In the genomic region with DNA sequence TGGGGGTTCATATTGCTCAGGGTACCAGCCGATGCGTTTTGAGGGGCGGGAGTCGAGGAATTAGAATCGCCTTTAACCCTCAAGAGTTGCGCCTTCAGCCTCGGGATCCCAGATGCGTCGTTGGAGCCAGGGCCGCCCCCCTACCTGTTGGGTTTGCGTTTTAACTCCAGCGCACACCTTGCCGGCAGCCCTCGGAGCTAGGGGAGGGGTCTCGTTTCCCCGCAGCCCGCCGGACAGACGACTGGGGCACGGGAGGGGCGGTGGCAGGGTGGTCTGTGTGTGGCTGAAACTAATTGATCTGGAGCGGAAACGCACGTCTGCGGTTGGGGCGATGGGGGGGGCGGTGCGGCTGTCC, we compare ENCODE assay signal across 10 cellular contexts. TPM values are rescaled to one million over a fixed set of nuclear protein-coding genes. Genes with fewer than 3 reads are reported as not detected.
DNase-seq lines count a peak whose midpoint lies in the region; ATAC-seq and TF ChIP-seq lines count a peak whose summit lies in the region.
"Had no signal": no experiment of that assay in that cellular context is flagged by ENCODE, and none has a peak within 500 bp of the region (broad histone marks: within the 10 kb centered on the region; RNA-seq: fewer than 3 reads in every experiment).

No MANE protein-coding gene starts in this region.

- H3K79me1 ChIP-seq in mesenchymal stem cell (replicated peaks; ENCODE audit: low read length, poor library complexity, severe bottlenecking) = peaks cover 5% of the 10 kb centered on the region

- H3K4me2 ChIP-seq in mesenchymal stem cell (ENCODE audit: low read length, poor library complexity, severe bottlenecking) = peak overlapping the region; percentile 88
- H3K4me2 ChIP-seq: KMS-11 had no signal

- H3K18ac ChIP-seq in mesenchymal stem cell (ENCODE audit: low read depth in 1 of 2, low read length in 2 of 2) = peak overlapping the region; percentile 92 to 94

- H3K27me3 ChIP-seq in heart right ventricle (peaks cover 0 to 77% (median 14%) of the 10 kb centered on the region in 7 donors), mesenchymal stem cell (ENCODE audit: control insufficient read depth in 1 of 2, insufficient read depth in 1 of 2, low read length in 2 of 2) (peaks cover 0 to 10% of the 10 kb centered on the region in 2 experiments), prostate gland (replicated peaks; ENCODE audit: insufficient read depth) (no peaks in the 10 kb centered on the region)

- no peak overlapping the region for H3K14ac ChIP-seq in mesenchymal stem cell (ENCODE audit: low read length in 2 of 2)

- H3K27ac Mint-ChIP-seq in type B pancreatic cell = peak overlapping the region; percentile 98

- peak overlapping the region; percentile 99 for H2BK15ac ChIP-seq in mesenchymal stem cell (ENCODE audit: low read depth, poor library complexity, severe bottlenecking)

- peak overlapping the region; percentile 97 for H3K9ac ChIP-seq in mesenchymal stem cell (ENCODE audit: low read length)
- H3K9ac ChIP-seq: KMS-11 had no signal

- peak overlapping the region; percentile 99 for H2BK120ac ChIP-seq in mesenchymal stem cell (ENCODE audit: low read depth, low read length)

- DNase-seq in heart right ventricle (no peak), left cardiac atrium (no peak), choroid plexus epithelial cell (ENCODE audit: low read depth) (no peak), mesenchymal stem cell (no peak), type B pancreatic cell (ENCODE audit: extremely low spot score, unreplicated experiment) (peak; percentile 72), NCI-H1092 (lab: John Stamatoyannopoulos, UW) (no peak), prostate gland (ENCODE audit: low spot score) (no peak), NAMALWA (ENCODE audit: low spot score) (no peak)
- DNase-seq: NK-92 treated with Interleukin-12 subunit alpha and Interleukin-12 subunit beta, amount 100 ng/mL, for 24 hours had no signal

- peak overlapping the region; percentile 89 for H3K4me3 Mint-ChIP-seq in type B pancreatic cell

- peaks cover 4% of the 10 kb centered on the region for H3K36me3 Mint-ChIP-seq in type B pancreatic cell

- ATAC-seq in heart right ventricle (no peak), left cardiac atrium (no peak)

- H2AK5ac ChIP-seq in mesenchymal stem cell (ENCODE audit: low read length, severe bottlenecking) = peak overlapping the region; percentile 8

- H3K27me3 Mint-ChIP-seq in type B pancreatic cell = peaks cover 13% of the 10 kb centered on the region

- intact Hi-C loops in heart right ventricle (cut with DNase I) = loop anchor here in 5 of 10 donors (5.0 to 10.0 kb wide), 4 partner anchors 140 to 195 kb away; no protein-coding TSS in a partner anchor
- intact Hi-C loops in left cardiac atrium (cut with DNase I) = loop anchor here in 1 of 2 donors (5.0 kb wide), 1 partner anchor 140 kb away; no protein-coding TSS in a partner anchor
- intact Hi-C loops in prostate gland (cut with DNase I) = loop anchor here (10.0 kb wide), 2 partner anchors 143 to 193 kb away; no protein-coding TSS in a partner anchor

- no peak for TF ChIP-seq POLR2A in prostate gland (IDR thresholded peaks at IDR 0.05)

- peak overlapping the region; percentile 51 to 100 for H2BK12ac ChIP-seq in mesenchymal stem cell (ENCODE audit: low read length in 2 of 2)

- peak overlapping the region; percentile 85 to 97 for H3K4ac ChIP-seq in mesenchymal stem cell (ENCODE audit: low read depth in 1 of 2, low read length in 2 of 2)

- H3K9me3 ChIP-seq in heart right ventricle (no peaks in the 10 kb centered on the region), mesenchymal stem cell (ENCODE audit: control insufficient read depth, low read length) (no peaks in the 10 kb centered on the region), prostate gland (no peaks in the 10 kb centered on the region)

- no peaks in the 10 kb centered on the region for H3K9me3 Mint-ChIP-seq in type B pancreatic cell

- H4K8ac ChIP-seq in mesenchymal stem cell (ENCODE audit: low read length) = peak overlapping the region; percentile 97

- peak overlapping the region in 7 of 10 donors; percentile 74 to 95 (median 87) for H3K27ac ChIP-seq in heart right ventricle
- no peak overlapping the region for H3K27ac ChIP-seq in mesenchymal stem cell (ENCODE audit: low read length, poor library complexity, severe bottlenecking)
- H3K27ac ChIP-seq in prostate gland = no peak overlapping the region
- H3K27ac ChIP-seq: KMS-11 had no signal

- H3K4me3 ChIP-seq in heart right ventricle = peak overlapping the region in 9 of 10 donors; percentile 44 to 99 (median 81)
- peak overlapping the region; percentile 96 for H3K4me3 ChIP-seq in choroid plexus epithelial cell (ENCODE audit: low read depth, low read length)
- H3K4me3 ChIP-seq in mesenchymal stem cell (ENCODE audit: insufficient read depth in 1 of 2, low read depth in 1 of 2, low read length in 2 of 2) = peak overlapping the region; percentile 11 to 99
- H3K4me3 ChIP-seq in prostate gland = no peak overlapping the region

- no peak overlapping the region for H2AFZ ChIP-seq in mesenchymal stem cell (ENCODE audit: low read depth, low read length)

- WGBS in heart right ventricle, 2 donors = 20 to 22% methylated on average over 28 of the region's 28 CpGs
- 7% methylated on average over 27 of the region's 28 CpGs for WGBS in mesenchymal stem cell
- WGBS in prostate gland = 8% methylated on average over 22 of the region's 28 CpGs

- peaks cover 13% of the 10 kb centered on the region for H3K4me1 Mint-ChIP-seq in type B pancreatic cell (ENCODE audit: unreplicated experiment)

- H3K36me3 ChIP-seq in heart right ventricle = no peaks in the 10 kb centered on the region
- H3K36me3 ChIP-seq in mesenchymal stem cell (ENCODE audit: control insufficient read depth in 1 of 2, insufficient read depth in 2 of 2, low read depth in 1 of 2, low read length in 2 of 2) = no peaks in the 10 kb centered on the region
- no peaks in the 10 kb centered on the region for H3K36me3 ChIP-seq in prostate gland

- TF ChIP-seq CTCF in heart right ventricle (IDR thresholded peaks at IDR 0.05) (no peak), choroid plexus epithelial cell (conservative IDR thresholded peaks at IDR 0.05; ENCODE audit: low read depth, low read length) (no peak), type B pancreatic cell (conservative IDR thresholded peaks at IDR 0.05) (no peak), prostate gland (IDR thresholded peaks at IDR 0.05) (no peak)

- peak overlapping the region; percentile 92 for H4K91ac ChIP-seq in mesenchymal stem cell (ENCODE audit: low read length)

- peak overlapping the region; percentile 10 for H2BK5ac ChIP-seq in mesenchymal stem cell (ENCODE audit: low read depth, low read length, poor library complexity, severe bottlenecking)

- H3K4me1 ChIP-seq in heart right ventricle = peaks cover 0 to 65% (median 55%) of the 10 kb centered on the region in 9 donors
- H3K4me1 ChIP-seq in mesenchymal stem cell (ENCODE audit: control insufficient read depth, insufficient read depth, low read depth, low read length) = peaks cover 31% of the 10 kb centered on the region
- H3K4me1 ChIP-seq in prostate gland (replicated peaks) = peaks cover 23% of the 10 kb centered on the region

- no peak overlapping the region for H3K23ac ChIP-seq in mesenchymal stem cell (ENCODE audit: low read length in 2 of 2)

RNA-seq across cellular contexts. Expression of gene CCND1, which starts 3.4 kb away (rescaled TPM):
- total RNA-seq in heart right ventricle = 100 to 1,000 TPM in 9 of 10 donors, 10 to 100 TPM in 1; 88.8 to 292 (median 189) TPM
- polyA plus RNA-seq in heart right ventricle = 10 to 100 TPM; 11.4 to 30.4 TPM
- total RNA-seq in left cardiac atrium = 100 to 1,000 TPM; 150 to 169 TPM
- 324 TPM for polyA plus RNA-seq in mesenchymal stem cell (2013, experiment 1 of 2)
- polyA plus RNA-seq in mesenchymal stem cell (2013, experiment 2 of 2) = 321 TPM
- total RNA-seq in type B pancreatic cell (ENCODE audit: low replicate concordance) = 299 and 439 TPM in 2 replicates
- 100 to 1,000 TPM in 1 of 2 donors, 10 to 100 TPM in 1; 69.2 to 188 TPM for total RNA-seq in prostate gland

RNA-seq across cellular contexts. Expression of gene LTO1, which starts 37.6 kb away (rescaled TPM):
- total RNA-seq in heart right ventricle = 1 to 10 TPM; 7.0 to 9.7 (median 8.1) TPM
- 10 to 100 TPM; 10.9 to 22.6 TPM for polyA plus RNA-seq in heart right ventricle
- 10 to 100 TPM; 10.5 to 12.1 TPM for total RNA-seq in left cardiac atrium
- 12.8 TPM for polyA plus RNA-seq in mesenchymal stem cell (2013, experiment 1 of 2)
- 12.4 TPM for polyA plus RNA-seq in mesenchymal stem cell (2013, experiment 2 of 2)
- 21.5 and 24.6 TPM in 2 replicates for total RNA-seq in type B pancreatic cell (ENCODE audit: low replicate concordance)
- 10 to 100 TPM; 14.9 to 39.5 TPM for total RNA-seq in prostate gland

Comparison
In these comparisons a context has a peak if more than half of its experiments do, and no peak if none do; other contexts are left out.
1. H3K27ac ChIP-seq: peak in heart right ventricle (7 of 10); none in mesenchymal stem cell (single experiment) and prostate gland (0 of 2).
2. H3K4me3 ChIP-seq: peak in heart right ventricle (9 of 10), choroid plexus epithelial cell (single experiment) and mesenchymal stem cell (2 of 2); none in prostate gland (0 of 2).